ENCODE assay signal across 8 cellular contexts in the genomic region with DNA sequence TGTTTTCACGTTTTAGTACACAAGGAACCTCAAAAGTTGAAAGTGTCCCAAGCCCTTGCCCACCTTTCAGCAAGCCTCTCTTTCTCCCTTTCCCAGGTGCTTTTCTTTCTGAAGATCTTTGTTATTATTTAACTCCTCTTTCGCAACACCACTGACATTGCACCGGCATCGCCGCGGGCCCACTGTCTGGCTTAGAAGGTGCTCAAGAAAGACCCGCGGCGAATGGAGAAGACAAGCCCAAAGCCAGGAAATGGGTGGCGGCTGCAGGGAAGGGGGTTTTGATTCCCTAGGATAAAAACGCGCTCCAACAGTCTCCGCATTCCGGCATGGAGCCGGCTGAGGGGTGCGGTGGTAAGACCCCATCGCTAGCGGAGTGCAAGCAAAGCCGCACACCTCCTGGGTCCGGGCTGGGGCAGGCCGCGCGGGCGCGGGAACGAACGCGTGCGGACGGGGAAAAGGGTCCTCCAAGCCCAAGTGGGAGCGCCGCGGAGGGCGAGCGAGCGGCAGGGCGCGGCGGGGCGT. TPM values are rescaled to one million over a fixed set of nuclear protein-coding genes. Genes with fewer than 3 reads are reported as not detected.
DNase-seq lines count a peak whose midpoint lies in the region; ATAC-seq and TF ChIP-seq lines count a peak whose summit lies in the region.

No MANE protein-coding gene starts in this region.

- no peaks in the 10 kb centered on the region for H3K4me1 ChIP-seq in ectodermal cell (ENCODE audit: control insufficient read depth, insufficient read depth, low read length)

- H3K9me3 Mint-ChIP-seq in nephron progenitor cell, result peaks cover 16% of the 10 kb centered on the region

- H3K4me1 Mint-ChIP-seq in nephron progenitor cell, result peaks cover 27% of the 10 kb centered on the region

- no peak for ATAC-seq in HG02610 (IDR thresholded peaks at IDR 0.05; ENCODE audit: unreplicated experiment)

- DNase-seq in BJ (ENCODE audit: low read depth) (no peak), NCI-H345 (lab: John Stamatoyannopoulos, UW) (peak; percentile 45), nephron progenitor cell (no peak), NCI-H1436 treated with DMSO at 0.1 percent for 48 hours (lab: John Stamatoyannopoulos, UW) (no peak), COLO829 (ENCODE audit: low spot score) (no peak)
- no peak for DNase-seq in stimulated activated CD4-positive, alpha-beta T cell treated with anti-CD3 and anti-CD28 coated beads, Interleukin-2, amount 100 ng/mL, for 24 hours

- POLR2A ChIA-PET in BJ (lab: Charles Lee), result no interaction called here

- H3K9me3 ChIP-seq in ectodermal cell (ENCODE audit: control insufficient read depth, low read length), result no peaks in the 10 kb centered on the region

- CTCF ChIA-PET in BJ (lab: Yijun Ruan, JAX), result interaction anchor here (0.6 to 3.0 kb wide), 2 partner anchors 8 to 130 kb away, joined by 5 to 8 read pairs; partner anchors contain the start of gene ABLIM3

- no peaks in the 10 kb centered on the region for H3K36me3 ChIP-seq in BJ (ENCODE audit: control insufficient read depth, insufficient read depth, low read length)
- no peaks in the 10 kb centered on the region for H3K36me3 ChIP-seq in ectodermal cell (ENCODE audit: control insufficient read depth, insufficient read depth, low read length)

- peaks cover 52% of the 10 kb centered on the region for H3K27me3 Mint-ChIP-seq in nephron progenitor cell (ENCODE audit: low read depth, poor library complexity)

- H3K4me3 Mint-ChIP-seq in nephron progenitor cell, result peak overlapping the region; percentile 76

- H3K36me3 Mint-ChIP-seq in nephron progenitor cell (ENCODE audit: low read depth), result no peaks in the 10 kb centered on the region

- H3K27ac ChIP-seq in ectodermal cell (ENCODE audit: insufficient read depth, low read depth, low read length, poor library complexity, severe bottlenecking), result no peak overlapping the region

- 3 to 4% methylated on average over 40 of the region's 40 CpGs for WGBS in ectodermal cell, 2 experiments

- TF ChIP-seq CTCF in BJ (IDR thresholded peaks at IDR 0.05; ENCODE audit: insufficient read depth, low read depth, low read length) (no peak), nephron progenitor cell (IDR thresholded peaks at IDR 0.05) (no peak)

- H3K27ac Mint-ChIP-seq in nephron progenitor cell, result no peak overlapping the region

- H3K4me3 ChIP-seq in BJ (ENCODE audit: low read depth, low read length) (peak overlapping the region; percentile 58), ectodermal cell (ENCODE audit: insufficient read depth, low read depth, low read length) (peak overlapping the region; percentile 50)

- H3K27me3 ChIP-seq in BJ (ENCODE audit: control insufficient read depth, insufficient read depth, low read length) (no peaks in the 10 kb centered on the region), ectodermal cell (ENCODE audit: control insufficient read depth, insufficient read depth, low read length, poor library complexity, severe bottlenecking) (peaks cover 46% of the 10 kb centered on the region)

RNA-seq across cellular contexts. Expression of gene AFAP1L1, which starts 0.4 kb away (rescaled TPM):
- polyA plus RNA-seq in BJ (2011; rRNA removed), result 1.2 and 1.3 TPM in 2 replicates
- 1.0 and 1.2 TPM in 2 replicates for polyA minus RNA-seq in BJ (2011; rRNA and poly(A)+ RNA removed)
- 1.2 TPM for polyA plus RNA-seq in ectodermal cell (2013, experiment 1 of 4)
- 0.41 TPM for polyA plus RNA-seq in ectodermal cell (2013, experiment 2 of 4)
- 0.37 TPM for polyA plus RNA-seq in ectodermal cell (2013, experiment 3 of 4)
- 0.65 TPM for polyA plus RNA-seq in ectodermal cell (2013, experiment 4 of 4)
